In the genomic region with DNA sequence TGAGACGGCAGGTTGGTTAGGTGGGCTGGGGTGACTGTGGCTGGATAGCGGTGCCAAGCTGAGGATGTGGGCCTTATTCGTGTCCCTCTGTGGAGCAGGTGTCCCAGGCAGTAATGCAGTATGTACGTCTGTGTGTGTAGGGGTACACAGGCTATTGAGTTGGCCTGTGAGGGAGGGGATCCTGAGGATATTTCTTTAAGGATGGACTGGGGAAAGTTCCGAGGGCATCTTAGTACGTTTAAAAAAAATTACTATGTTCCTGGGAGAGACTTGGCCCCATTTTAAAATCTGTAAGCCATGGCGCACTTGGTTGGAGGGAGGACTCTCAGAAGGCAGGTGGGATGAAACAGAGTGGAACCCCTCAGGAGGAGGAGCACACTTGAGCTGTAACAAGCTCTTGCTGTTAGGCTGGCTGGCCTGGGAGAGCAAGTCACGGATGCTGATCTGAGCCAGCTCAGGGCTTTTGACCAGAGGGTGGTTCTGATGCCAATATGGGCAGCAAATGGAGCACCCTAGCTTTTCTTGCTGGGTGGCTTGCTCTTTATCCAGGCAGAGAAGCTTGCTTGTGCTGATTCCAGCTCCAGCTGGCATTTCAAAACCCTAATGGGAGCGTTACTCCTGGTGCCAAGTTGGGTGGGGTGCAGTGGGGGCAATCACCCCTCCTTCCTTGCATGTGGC, we compare ENCODE assay signal across 8 cellular contexts. TPM values are rescaled to one million over a fixed set of nuclear protein-coding genes. Genes with fewer than 3 reads are reported as not detected.
A peak's percentile ranks its signal among the peaks of the same experiment; 100 is the strongest.
DNase-seq lines count a peak whose midpoint lies in the region; ATAC-seq and TF ChIP-seq lines count a peak whose summit lies in the region.

No MANE protein-coding gene starts in this region.

- H3K36me3 Mint-ChIP-seq in GM23338 (ENCODE audit: low read depth) = no peaks in the 10 kb centered on the region
- H3K36me3 Mint-ChIP-seq in T-helper 2 cell treated with Interferon-gamma antibody and Interleukin-4, amounts not matched to agents 5 μg/mL and 100 μg/mL, for 36 hours (ENCODE audit: low read depth) = peaks cover 11% of the 10 kb centered on the region
- H3K36me3 Mint-ChIP-seq in nephron progenitor cell (ENCODE audit: low read depth) = peaks cover 10% of the 10 kb centered on the region

- CTCF ChIA-PET in GM10248 (lab: Yijun Ruan, JAX) = interaction anchor here (2.4 to 5.1 kb wide), 2 partner anchors 8 to 31 kb away, joined by 8 to 41 read pairs; partner anchors contain the start of gene ARL3

- no peaks in the 10 kb centered on the region for H3K9me3 ChIP-seq in BLaER1 treated with 17β-estradiol and CSF1 and Interleukin-3, amounts not matched to agents 10 nM and 100 nM (replicated peaks in 1 of 11)
- no peaks in the 10 kb centered on the region for H3K9me3 ChIP-seq in esophagus (ENCODE audit: control insufficient read depth in 2 of 2, insufficient read depth in 1 of 2, low read depth in 1 of 2, low read length in 1 of 2)

- peak overlapping the region; percentile 71 to 93 (median 83) for H3K27ac ChIP-seq in BLaER1 treated with 17β-estradiol and CSF1 and Interleukin-3, amounts not matched to agents 10 nM and 100 nM
- H3K27ac ChIP-seq in GM23338 (ENCODE audit: low read depth) (no peak overlapping the region), esophagus (ENCODE audit: low read depth in 2 of 2, low read length in 1 of 2) (peak overlapping the region; percentile 85 to 94)

- peak overlapping the region; percentile 79 to 97 (median 87) for H3K9ac ChIP-seq in BLaER1 treated with 17β-estradiol and CSF1 and Interleukin-3, amounts not matched to agents 10 nM and 100 nM

- peaks cover 0 to 16% (median 8%) of the 10 kb centered on the region in 11 experiments; a peak in 5 of 22 replicates for H3K36me3 ChIP-seq in BLaER1 treated with 17β-estradiol and CSF1 and Interleukin-3, amounts not matched to agents 10 nM and 100 nM
- no peaks in the 10 kb centered on the region for H3K36me3 ChIP-seq in GM23338 (ENCODE audit: insufficient read depth)
- no peaks in the 10 kb centered on the region for H3K36me3 ChIP-seq in esophagus (ENCODE audit: control insufficient read depth in 2 of 2, insufficient read depth in 2 of 2, low read length in 1 of 2)

- peak overlapping the region; percentile 80 to 97 (median 87) for H3K4me2 ChIP-seq in BLaER1 treated with 17β-estradiol and CSF1 and Interleukin-3, amounts not matched to agents 10 nM and 100 nM
- peak overlapping the region; percentile 88 for H3K4me2 ChIP-seq in GM23338

- no peaks in the 10 kb centered on the region; the same call in 1 of the 2 replicates for H3F3A ChIP-seq in GM23338 (replicated peaks; ENCODE audit: low read depth)

- peak; percentile 12 for ATAC-seq in GM23338

- H3K9me3 Mint-ChIP-seq in GM23338 = no peaks in the 10 kb centered on the region
- H3K9me3 Mint-ChIP-seq in T-helper 2 cell treated with Interferon-gamma antibody and Interleukin-4, amounts not matched to agents 5 μg/mL and 100 μg/mL, for 36 hours = peaks cover 5% of the 10 kb centered on the region
- H3K9me3 Mint-ChIP-seq in nephron progenitor cell = no peaks in the 10 kb centered on the region

- H3K27ac Mint-ChIP-seq in GM23338 (peak overlapping the region; percentile 53), nephron progenitor cell (peak overlapping the region; percentile 31)
- H3K27ac Mint-ChIP-seq in T-helper 2 cell treated with Interferon-gamma antibody and Interleukin-4, amounts not matched to agents 5 μg/mL and 100 μg/mL, for 36 hours = peak overlapping the region; percentile 93

- H3K9me2 ChIP-seq in GM23338 (ENCODE audit: insufficient read depth) = no peaks in the 10 kb centered on the region

- H3K4me3 ChIP-seq in BLaER1 treated with 17β-estradiol and CSF1 and Interleukin-3, amounts not matched to agents 10 nM and 100 nM = peak overlapping the region; percentile 83 to 100 (median 92)
- H3K4me3 ChIP-seq in GM23338 (peak overlapping the region; percentile 60), esophagus (ENCODE audit: low read depth in 1 of 2, low read length in 2 of 2) (peak overlapping the region; percentile 93 to 96)

- TF ChIP-seq CTCF in GM23338 (conservative IDR thresholded peaks at IDR 0.05; ENCODE audit: low read depth in 2 of 2) (no peak), nephron progenitor cell (IDR thresholded peaks at IDR 0.05) (no peak), GM10248 (IDR thresholded peaks at IDR 0.05; ENCODE audit: control extremely low read depth, extremely low read depth, low read depth, missing control alignments) (no peak)

- H4K20me1 ChIP-seq in BLaER1 treated with 17β-estradiol and CSF1 and Interleukin-3, amounts not matched to agents 10 nM and 100 nM = peaks cover 0 to 41% (median 0%) of the 10 kb centered on the region in 11 experiments; a peak in 7 of 22 replicates
- 0 out of 2 replicates have a peak, but pooled peaks cover 7% of the 10 kb centered on the region for H4K20me1 ChIP-seq in GM23338 (replicated peaks; ENCODE audit: insufficient read depth)

- peaks cover 23% of the 10 kb centered on the region for H3K4me1 Mint-ChIP-seq in GM23338
- H3K4me1 Mint-ChIP-seq in T-helper 2 cell treated with Interferon-gamma antibody and Interleukin-4, amounts not matched to agents 5 μg/mL and 100 μg/mL, for 36 hours (ENCODE audit: low read depth) = peaks cover 35% of the 10 kb centered on the region
- peaks cover 49% of the 10 kb centered on the region for H3K4me1 Mint-ChIP-seq in nephron progenitor cell

- peaks cover 20% of the 10 kb centered on the region for H3K79me2 ChIP-seq in GM23338 (replicated peaks; ENCODE audit: insufficient read depth)

- DNase-seq in GM23338 (ENCODE audit: low spot score) (peak; percentile 31), nephron progenitor cell (peak; percentile 20), NCI-H82 (lab: John Stamatoyannopoulos, UW) (no peak), amniotic stem cell (lab: John Stamatoyannopoulos, UW) (no peak), GM10248 (ENCODE audit: extremely low spot score) (no peak)
- no peak for DNase-seq in T-helper 2 cell treated with Interferon-gamma antibody and Interleukin-4, amounts not matched to agents 5 μg/mL and 100 μg/mL, for 36 hours (ENCODE audit: low spot score)

- 3 to 9% methylated on average over 9 of the region's 9 CpGs for WGBS in esophagus, 2 donors

- H2AFZ ChIP-seq in GM23338 = no peak overlapping the region

- H3K27me3 Mint-ChIP-seq in GM23338 (ENCODE audit: insufficient read depth, low read depth, poor library complexity) = peaks cover 12% of the 10 kb centered on the region
- H3K27me3 Mint-ChIP-seq in T-helper 2 cell treated with Interferon-gamma antibody and Interleukin-4, amounts not matched to agents 5 μg/mL and 100 μg/mL, for 36 hours (ENCODE audit: low read depth) = no peaks in the 10 kb centered on the region
- H3K27me3 Mint-ChIP-seq in nephron progenitor cell (ENCODE audit: low read depth, poor library complexity) = peaks cover 2% of the 10 kb centered on the region

- H3K4me1 ChIP-seq in BLaER1 treated with 17β-estradiol and CSF1 and Interleukin-3, amounts not matched to agents 10 nM and 100 nM = peaks cover 23 to 74% (median 28%) of the 10 kb centered on the region in 10 experiments
- peaks cover 5% of the 10 kb centered on the region; the same call in 1 of the 2 replicates for H3K4me1 ChIP-seq in GM23338 (ENCODE audit: insufficient read depth)
- peaks cover 0 to 2% of the 10 kb centered on the region in 2 donors for H3K4me1 ChIP-seq in esophagus (ENCODE audit: control insufficient read depth in 2 of 2, insufficient read depth in 2 of 2, low read length in 1 of 2)

- POLR2A ChIA-PET in GM10248 (lab: Yijun Ruan, JAX) = no interaction called here

- peak overlapping the region; percentile 95 for H3K4me3 Mint-ChIP-seq in GM23338
- peak overlapping the region; percentile 89 for H3K4me3 Mint-ChIP-seq in T-helper 2 cell treated with Interferon-gamma antibody and Interleukin-4, amounts not matched to agents 5 μg/mL and 100 μg/mL, for 36 hours
- peak overlapping the region; percentile 97 for H3K4me3 Mint-ChIP-seq in nephron progenitor cell

- no peaks in the 10 kb centered on the region for H3K27me3 ChIP-seq in BLaER1 treated with 17β-estradiol and CSF1 and Interleukin-3, amounts not matched to agents 10 nM and 100 nM
- H3K27me3 ChIP-seq in GM23338 (ENCODE audit: insufficient read depth) (no peaks in the 10 kb centered on the region), esophagus (ENCODE audit: control insufficient read depth in 1 of 2, insufficient read depth in 2 of 2, low read length in 2 of 2) (no peaks in the 10 kb centered on the region)

TF ChIP-seq in GM23338, 12 proteins besides CTCF, POLR2A, EP300 and RAD21:
- TF ChIP-seq STAT1 (IDR thresholded peaks at IDR 0.05; ENCODE audit: unreplicated experiment) = no peak
- TF ChIP-seq ETS1 (IDR thresholded peaks at IDR 0.05) = no peak
- TF ChIP-seq CREB1 (CRISPR knock-in tag; IDR thresholded peaks at IDR 0.05; ENCODE audit: low read depth) = no peak
- no peak for TF ChIP-seq EZH2phosphoT487 (IDR thresholded peaks at IDR 0.05; ENCODE audit: unreplicated experiment)
- TF ChIP-seq EZH2 (IDR thresholded peaks at IDR 0.05; ENCODE audit: low read depth, unreplicated experiment) = no peak
- no peak for TF ChIP-seq ZNF114 (CRISPR knock-in tag; IDR thresholded peaks at IDR 0.05)
- TF ChIP-seq JUNB (IDR thresholded peaks at IDR 0.05; ENCODE audit: unreplicated experiment) = no peak
- TF ChIP-seq ZNF331 (CRISPR knock-in tag; IDR thresholded peaks at IDR 0.05; ENCODE audit: low read depth) = no peak

RNA-seq across cellular contexts. Expression of gene WBP1L, which starts 0.8 kb away (rescaled TPM):
- total RNA-seq in GM23338 (2014; rRNA removed; shearing (Covaris generic)) = 48.5 and 55.7 TPM in 2 replicates
- polyA plus RNA-seq in GM23338 (2016; fragmentation: Nextera tagmentation; extraction: Ambion mirVana) (5.1 and 7.0 TPM in 2 replicates), esophagus (10 to 100 TPM; 13.4 to 17.1 TPM)

RNA-seq across cellular contexts. Expression of gene SFXN2, which starts 30.1 kb away (rescaled TPM):
- 5.7 and 9.1 TPM in 2 replicates for total RNA-seq in GM23338 (2014; rRNA removed; shearing (Covaris generic))
- polyA plus RNA-seq in GM23338 (2016; fragmentation: Nextera tagmentation; extraction: Ambion mirVana) = 6.2 and 7.2 TPM in 2 replicates
- 1 to 10 TPM; 3.5 to 5.7 TPM for polyA plus RNA-seq in esophagus

RNA-seq across cellular contexts. Expression of gene ARL3, which starts 30.3 kb away (rescaled TPM):
- 8.5 and 9.4 TPM in 2 replicates for total RNA-seq in GM23338 (2014; rRNA removed; shearing (Covaris generic))
- 22.6 and 23.0 TPM in 2 replicates for polyA plus RNA-seq in GM23338 (2016; fragmentation: Nextera tagmentation; extraction: Ambion mirVana)
- 1 to 10 TPM; 2.2 to 4.6 TPM for polyA plus RNA-seq in esophagus

Comparison
In these comparisons a context has a peak if more than half of its experiments do, and no peak if none do; other contexts are left out.
1. DNase-seq: peak in GM23338 (single experiment) and nephron progenitor cell (single experiment); none in T-helper 2 cell treated with Interferon-gamma antibody and Interleukin-4, amounts not matched to agents 5 μg/mL and 100 μg/mL, for 36 hours (single experiment), NCI-H82 (single experiment), amniotic stem cell (single experiment) and GM10248 (single experiment).
2. H3K27ac Mint-ChIP-seq: peak in every context shown above with its lines; median percentile 93 in T-helper 2 cell treated with Interferon-gamma antibody and Interleukin-4, amounts not matched to agents 5 μg/mL and 100 μg/mL, for 36 hours; 53 in GM23338; 31 in nephron progenitor cell.
3. Peak in every context shown above with its lines, with median percentiles within 50 percentile points of each other: H3K4me3 ChIP-seq and H3K4me3 Mint-ChIP-seq.